Comparison of ENCODE assay signal across 38 cellular contexts in genomic region chr11:124311269-124311668, GRCh38. TPM values are rescaled to one million over a fixed set of nuclear protein-coding genes. Genes with fewer than 3 reads are reported as not detected.
"Had no signal": no experiment of that assay in that cellular context is flagged by ENCODE, and none has a peak within 500 bp of the region (broad histone marks: within the 10 kb centered on the region; RNA-seq: fewer than 3 reads in every experiment).

No MANE protein-coding gene starts in this region.

- DNase-seq: activated B cell treated with CpG ODN at 0.5 μM for 24 hours; activated CD4-positive, alpha-beta memory T cell treated with anti-CD3 and anti-CD28 coated beads for 36 hours; activated CD4-positive, alpha-beta T cell treated with anti-CD3 and anti-CD28 coated beads for 4 hours; activated CD4-positive, alpha-beta T cell treated with anti-CD3 and anti-CD28 coated beads, Interleukin-2, amount 10 ng/mL, durations not matched to agents 24 days and 14 days; activated CD4-positive, alpha-beta T cell treated with anti-CD3 and anti-CD28 coated beads, Interleukin-2, amount 50 U/mL, for 1 hour; activated CD4-positive, alpha-beta T cell treated with anti-CD3 and anti-CD28 coated beads, Interleukin-2, amount 50 U/mL, for 4 hours; activated CD4-positive, CD25-positive, alpha-beta regulatory T cell treated with anti-CD3 and anti-CD28 coated beads, Interleukin-2, amount 50 U/mL, for 72 hours; activated CD8-positive, alpha-beta memory T cell treated with anti-CD3 and anti-CD28 coated beads, Interleukin-2, amount 50 U/mL, for 4 hours; activated CD8-positive, alpha-beta T cell treated with anti-CD3 and anti-CD28 coated beads for 36 hours; activated effector memory CD4-positive, alpha-beta T cell treated with anti-CD3 and anti-CD28 coated beads, Interleukin-2, amount 50 U/mL, for 16 hours; activated gamma-delta T cell treated with Interleukin-2 at 50 U/mL for 16 hours; activated naive CD4-positive, alpha-beta T cell; activated naive CD4-positive, alpha-beta T cell treated with anti-CD3 and anti-CD28 coated beads for 36 hours; activated naive CD4-positive, alpha-beta T cell treated with anti-CD3 and anti-CD28 coated beads, Interleukin-2, amount 50 U/mL, for 16 hours; activated naive CD8-positive, alpha-beta T cell treated with anti-CD3 and anti-CD28 coated beads for 36 hours; activated T-cell treated with anti-CD3 and anti-CD28 coated beads for 4 hours; activated T-cell treated with anti-CD3 and anti-CD28 coated beads, Interleukin-2, amount 50 U/mL, for 1 hour; activated T-cell treated with anti-CD3 and anti-CD28 coated beads, Interleukin-2, amount 50 U/mL, for 4 hours; activated T-cell treated with anti-CD3 and anti-CD28 coated beads, Interleukin-2, amount 50 U/mL, for 72 hours; adrenal gland; amniotic stem cell; aorta; brain microvascular endothelial cell; central memory CD4-positive, alpha-beta T cell; T-helper 1 cell; T-helper 2 cell; T-helper 9 cell had no signal

- H3K27ac ChIP-seq: adrenal gland, brain microvascular endothelial cell, breast epithelium, VCaP had no signal

- ATAC-seq: activated CD8-positive, alpha-beta T cell treated with anti-CD3 and anti-CD28 coated beads for 36 hours; activated naive CD4-positive, alpha-beta T cell treated with anti-CD3 and anti-CD28 coated beads, Interleukin-2, amount 50 U/mL, for 72 hours; activated T-cell treated with anti-CD3 and anti-CD28 coated beads, Interleukin-2, amount 50 U/mL, for 4 hours; activated T-cell treated with anti-CD3 and anti-CD28 coated beads, Interleukin-2, amount 50 U/mL, for 72 hours; activated T-helper 17 cell treated with anti-CD3 and anti-CD28 coated beads, Interleukin-2, amount 50 U/mL, for 72 hours had no signal

- H3K36me3 Mint-ChIP-seq: activated CD4-positive, alpha-beta memory T cell treated with anti-CD3 and anti-CD28 coated beads for 36 hours; activated naive CD4-positive, alpha-beta T cell treated with anti-CD3 and anti-CD28 coated beads, Interleukin-2, amount 50 U/mL, for 72 hours; activated naive CD8-positive, alpha-beta T cell treated with anti-CD3 and anti-CD28 coated beads for 36 hours had no signal

- H3K4me3 Mint-ChIP-seq: activated B cell treated with CpG ODN at 0.5 μM for 24 hours; activated CD4-positive, alpha-beta memory T cell treated with anti-CD3 and anti-CD28 coated beads for 36 hours; activated CD4-positive, alpha-beta T cell treated with anti-CD3 and anti-CD28 coated beads, Interleukin-2, amount 10 ng/mL, durations not matched to agents 24 days and 14 days; activated CD8-positive, alpha-beta T cell treated with anti-CD3 and anti-CD28 coated beads for 36 hours; activated naive CD4-positive, alpha-beta T cell treated with anti-CD3 and anti-CD28 coated beads for 36 hours; activated naive CD8-positive, alpha-beta T cell treated with anti-CD3 and anti-CD28 coated beads for 36 hours; activated T-cell treated with anti-CD3 and anti-CD28 coated beads, Interleukin-2, amount 50 U/mL, for 4 hours; activated T-cell treated with anti-CD3 and anti-CD28 coated beads, Interleukin-2, amount 50 U/mL, for 72 hours; activated T-helper 1 cell treated with anti-CD3 and anti-CD28 coated beads, Interleukin-12 subunit alpha, Interleukin-12 subunit beta, Interleukin-2, Interleukin-4 antibody, amounts not matched to agents 30 ng/mL and 10 ng/mL and 1 ng/mL, durations not matched to agents 14 hours and 24 hours and 36 hours; activated T-helper 17 cell treated with anti-CD3 and anti-CD28 coated beads, Interleukin-2, amount 50 U/mL, for 72 hours; T-helper 1 cell treated with Interleukin-12 subunit alpha and Interleukin-12 subunit beta and Interleukin-4 antibody, amounts not matched to agents 30 μg/mL and 1 μg/mL, for 36 hours; T-helper 2 cell treated with Interferon-gamma antibody and Interleukin-4, amounts not matched to agents 5 μg/mL and 100 μg/mL, for 36 hours had no signal

- H3K27ac Mint-ChIP-seq: activated B cell treated with CpG ODN at 0.5 μM for 24 hours; activated CD4-positive, alpha-beta memory T cell treated with anti-CD3 and anti-CD28 coated beads for 36 hours; activated CD4-positive, alpha-beta T cell treated with anti-CD3 and anti-CD28 coated beads, Interleukin-2, amount 10 ng/mL, durations not matched to agents 24 days and 14 days; activated CD8-positive, alpha-beta T cell treated with anti-CD3 and anti-CD28 coated beads for 36 hours; activated naive CD4-positive, alpha-beta T cell treated with anti-CD3 and anti-CD28 coated beads for 36 hours; activated naive CD4-positive, alpha-beta T cell treated with anti-CD3 and anti-CD28 coated beads, Interleukin-2, amount 50 U/mL, for 72 hours; activated naive CD8-positive, alpha-beta T cell treated with anti-CD3 and anti-CD28 coated beads for 36 hours; activated T-cell treated with anti-CD3 and anti-CD28 coated beads, Interleukin-2, amount 50 U/mL, for 72 hours; activated T-helper 1 cell treated with anti-CD3 and anti-CD28 coated beads, Interleukin-12 subunit alpha, Interleukin-12 subunit beta, Interleukin-2, Interleukin-4 antibody, amounts not matched to agents 30 ng/mL and 10 ng/mL and 1 ng/mL, durations not matched to agents 14 hours and 24 hours and 36 hours; activated T-helper 17 cell treated with anti-CD3 and anti-CD28 coated beads, Interleukin-2, amount 50 U/mL, for 72 hours; T-helper 1 cell treated with Interleukin-12 subunit alpha and Interleukin-12 subunit beta and Interleukin-4 antibody, amounts not matched to agents 30 μg/mL and 1 μg/mL, for 36 hours; T-helper 2 cell treated with Interferon-gamma antibody and Interleukin-4, amounts not matched to agents 5 μg/mL and 100 μg/mL, for 36 hours had no signal

- H3K9me3 Mint-ChIP-seq: activated B cell treated with CpG ODN at 0.5 μM for 24 hours; activated CD4-positive, alpha-beta memory T cell treated with anti-CD3 and anti-CD28 coated beads for 36 hours; activated CD4-positive, alpha-beta T cell treated with anti-CD3 and anti-CD28 coated beads, Interleukin-2, amount 10 ng/mL, durations not matched to agents 24 days and 14 days; activated CD8-positive, alpha-beta T cell treated with anti-CD3 and anti-CD28 coated beads for 36 hours; activated naive CD4-positive, alpha-beta T cell treated with anti-CD3 and anti-CD28 coated beads for 36 hours; activated naive CD4-positive, alpha-beta T cell treated with anti-CD3 and anti-CD28 coated beads, Interleukin-2, amount 50 U/mL, for 72 hours; activated naive CD8-positive, alpha-beta T cell treated with anti-CD3 and anti-CD28 coated beads for 36 hours; activated T-cell treated with anti-CD3 and anti-CD28 coated beads, Interleukin-2, amount 50 U/mL, for 4 hours; activated T-cell treated with anti-CD3 and anti-CD28 coated beads, Interleukin-2, amount 50 U/mL, for 72 hours; activated T-helper 1 cell treated with anti-CD3 and anti-CD28 coated beads, Interleukin-12 subunit alpha, Interleukin-12 subunit beta, Interleukin-2, Interleukin-4 antibody, amounts not matched to agents 30 ng/mL and 10 ng/mL and 1 ng/mL, durations not matched to agents 14 hours and 24 hours and 36 hours; activated T-helper 17 cell treated with anti-CD3 and anti-CD28 coated beads, Interleukin-2, amount 50 U/mL, for 72 hours; T-helper 1 cell treated with Interleukin-12 subunit alpha and Interleukin-12 subunit beta and Interleukin-4 antibody, amounts not matched to agents 30 μg/mL and 1 μg/mL, for 36 hours; T-helper 2 cell treated with Interferon-gamma antibody and Interleukin-4, amounts not matched to agents 5 μg/mL and 100 μg/mL, for 36 hours had no signal

- H3K9me3 ChIP-seq: adrenal gland, breast epithelium had no signal

- H3K36me3 ChIP-seq: adrenal gland, brain microvascular endothelial cell, breast epithelium had no signal

- FAIRE-seq: TTC549 had no signal

- H3K4me1 ChIP-seq: adrenal gland, breast epithelium had no signal

- H3K27me3 ChIP-seq: adrenal gland, brain microvascular endothelial cell, breast epithelium had no signal

- H3K27me3 Mint-ChIP-seq: activated CD4-positive, alpha-beta memory T cell treated with anti-CD3 and anti-CD28 coated beads for 36 hours; activated CD8-positive, alpha-beta T cell treated with anti-CD3 and anti-CD28 coated beads for 36 hours had no signal

- H3K4me3 ChIP-seq: adrenal gland, breast epithelium had no signal

- H3K4me1 Mint-ChIP-seq: activated B cell treated with CpG ODN at 0.5 μM for 24 hours; activated CD4-positive, alpha-beta T cell treated with anti-CD3 and anti-CD28 coated beads, Interleukin-2, amount 10 ng/mL, durations not matched to agents 24 days and 14 days; activated naive CD8-positive, alpha-beta T cell treated with anti-CD3 and anti-CD28 coated beads for 36 hours; activated T-helper 17 cell treated with anti-CD3 and anti-CD28 coated beads, Interleukin-2, amount 50 U/mL, for 72 hours had no signal

RNA-seq across cellular contexts. Expression of gene OR8D1, which starts 2.5 kb away (rescaled TPM):
- total RNA-seq: activated B cell treated with CpG ODN at 0.5 μM for 24 hours; activated CD4-positive, alpha-beta memory T cell treated with anti-CD3 and anti-CD28 coated beads for 36 hours; activated CD4-positive, alpha-beta T cell treated with anti-CD3 and anti-CD28 coated beads, Interleukin-2, amount 10 ng/mL, durations not matched to agents 24 days and 14 days; activated CD8-positive, alpha-beta memory T cell treated with anti-CD3 and anti-CD28 coated beads for 36 hours; activated CD8-positive, alpha-beta T cell treated with anti-CD3 and anti-CD28 coated beads for 36 hours; activated naive CD4-positive, alpha-beta T cell treated with anti-CD3 and anti-CD28 coated beads for 36 hours; activated naive CD4-positive, alpha-beta T cell treated with anti-CD3 and anti-CD28 coated beads, Interleukin-2, amount 50 U/mL, for 72 hours; activated naive CD8-positive, alpha-beta T cell treated with anti-CD3 and anti-CD28 coated beads for 36 hours; activated T-cell treated with anti-CD3 and anti-CD28 coated beads, Interleukin-2, amount 50 U/mL, for 4 hours; activated T-cell treated with anti-CD3 and anti-CD28 coated beads, Interleukin-2, amount 50 U/mL, for 72 hours; activated T-helper 1 cell treated with anti-CD3 and anti-CD28 coated beads, Interleukin-12 subunit alpha, Interleukin-12 subunit beta, Interleukin-2, Interleukin-4 antibody, amounts not matched to agents 30 ng/mL and 10 ng/mL and 1 ng/mL, durations not matched to agents 14 hours and 24 hours and 36 hours; activated T-helper 17 cell treated with anti-CD3 and anti-CD28 coated beads, Interleukin-2, amount 50 U/mL, for 72 hours; adrenal gland; aorta; breast epithelium; cardiac septum; cerebellum had no signal
- polyA plus RNA-seq: adrenal gland, aorta had no signal

RNA-seq across cellular contexts. Expression of gene OR8D2, which starts 8.7 kb away (rescaled TPM):
- total RNA-seq: activated B cell treated with CpG ODN at 0.5 μM for 24 hours; activated CD4-positive, alpha-beta memory T cell treated with anti-CD3 and anti-CD28 coated beads for 36 hours; activated CD4-positive, alpha-beta T cell treated with anti-CD3 and anti-CD28 coated beads, Interleukin-2, amount 10 ng/mL, durations not matched to agents 24 days and 14 days; activated CD8-positive, alpha-beta memory T cell treated with anti-CD3 and anti-CD28 coated beads for 36 hours; activated CD8-positive, alpha-beta T cell treated with anti-CD3 and anti-CD28 coated beads for 36 hours; activated naive CD4-positive, alpha-beta T cell treated with anti-CD3 and anti-CD28 coated beads for 36 hours; activated naive CD4-positive, alpha-beta T cell treated with anti-CD3 and anti-CD28 coated beads, Interleukin-2, amount 50 U/mL, for 72 hours; activated naive CD8-positive, alpha-beta T cell treated with anti-CD3 and anti-CD28 coated beads for 36 hours; activated T-cell treated with anti-CD3 and anti-CD28 coated beads, Interleukin-2, amount 50 U/mL, for 4 hours; activated T-cell treated with anti-CD3 and anti-CD28 coated beads, Interleukin-2, amount 50 U/mL, for 72 hours; activated T-helper 1 cell treated with anti-CD3 and anti-CD28 coated beads, Interleukin-12 subunit alpha, Interleukin-12 subunit beta, Interleukin-2, Interleukin-4 antibody, amounts not matched to agents 30 ng/mL and 10 ng/mL and 1 ng/mL, durations not matched to agents 14 hours and 24 hours and 36 hours; activated T-helper 17 cell treated with anti-CD3 and anti-CD28 coated beads, Interleukin-2, amount 50 U/mL, for 72 hours; adrenal gland; aorta; breast epithelium; cardiac septum; cerebellum had no signal
- polyA plus RNA-seq: adrenal gland, aorta had no signal

RNA-seq across cellular contexts. Expression of gene OR8G5, which starts 55.1 kb away (rescaled TPM):
- total RNA-seq: activated B cell treated with CpG ODN at 0.5 μM for 24 hours; activated CD4-positive, alpha-beta memory T cell treated with anti-CD3 and anti-CD28 coated beads for 36 hours; activated CD4-positive, alpha-beta T cell treated with anti-CD3 and anti-CD28 coated beads, Interleukin-2, amount 10 ng/mL, durations not matched to agents 24 days and 14 days; activated CD8-positive, alpha-beta memory T cell treated with anti-CD3 and anti-CD28 coated beads for 36 hours; activated CD8-positive, alpha-beta T cell treated with anti-CD3 and anti-CD28 coated beads for 36 hours; activated naive CD4-positive, alpha-beta T cell treated with anti-CD3 and anti-CD28 coated beads for 36 hours; activated naive CD4-positive, alpha-beta T cell treated with anti-CD3 and anti-CD28 coated beads, Interleukin-2, amount 50 U/mL, for 72 hours; activated naive CD8-positive, alpha-beta T cell treated with anti-CD3 and anti-CD28 coated beads for 36 hours; activated T-cell treated with anti-CD3 and anti-CD28 coated beads, Interleukin-2, amount 50 U/mL, for 4 hours; activated T-cell treated with anti-CD3 and anti-CD28 coated beads, Interleukin-2, amount 50 U/mL, for 72 hours; activated T-helper 1 cell treated with anti-CD3 and anti-CD28 coated beads, Interleukin-12 subunit alpha, Interleukin-12 subunit beta, Interleukin-2, Interleukin-4 antibody, amounts not matched to agents 30 ng/mL and 10 ng/mL and 1 ng/mL, durations not matched to agents 14 hours and 24 hours and 36 hours; activated T-helper 17 cell treated with anti-CD3 and anti-CD28 coated beads, Interleukin-2, amount 50 U/mL, for 72 hours; adrenal gland; aorta; breast epithelium; cardiac septum; cerebellum had no signal
- polyA plus RNA-seq: adrenal gland, aorta had no signal
